In genomic region chr19:44643605-44644390, GRCh38 we compare ENCODE assay signal across 9 cellular contexts. TPM values are rescaled to one million over a fixed set of nuclear protein-coding genes. Genes with fewer than 3 reads are reported as not detected.
DNase-seq lines count a peak whose midpoint lies in the region; ATAC-seq and TF ChIP-seq lines count a peak whose summit lies in the region.
"Had no signal": no experiment of that assay in that cellular context is flagged by ENCODE, and none has a peak within 500 bp of the region (broad histone marks: within the 10 kb centered on the region; RNA-seq: fewer than 3 reads in every experiment).

Gene PVR (plus strand): TSS chr19:44643910. CDS start chr19:44644097, 187 bp downstream.

- H3K27me3 ChIP-seq in left ventricle myocardium inferior (ENCODE audit: low read depth), result no peaks in the 10 kb centered on the region
- H3K27me3 ChIP-seq in ovary, result no peaks in the 10 kb centered on the region
- H3K27me3 ChIP-seq in vagina, result no peaks in the 10 kb centered on the region

- peaks cover under 1% of the 10 kb centered on the region for H3K36me3 ChIP-seq in left ventricle myocardium inferior
- no peaks in the 10 kb centered on the region for H3K36me3 ChIP-seq in ovary
- H3K36me3 ChIP-seq in vagina, result peaks cover 0 to 4% of the 10 kb centered on the region in 2 donors

- H3K27ac ChIP-seq in left ventricle myocardium inferior (replicated peaks) (peak within 1 kb of the TSS; percentile 89), ovary (peak within 1 kb of the TSS; percentile 77 to 84), vagina (peak within 1 kb of the TSS; percentile 79)
- H3K27ac ChIP-seq: KMS-11 had no signal

- H3K4me1 ChIP-seq in left ventricle myocardium inferior, result peaks cover 69% of the 10 kb centered on the region
- H3K4me1 ChIP-seq in ovary (ENCODE audit: insufficient read depth), result peaks cover 5% of the 10 kb centered on the region
- peaks cover 25% of the 10 kb centered on the region for H3K4me1 ChIP-seq in vagina

- no peak for TF ChIP-seq EP300 in ovary (IDR thresholded peaks at IDR 0.05)

- ATAC-seq in HG03442 (IDR thresholded peaks at IDR 0.05; ENCODE audit: unreplicated experiment), result no peak

- intact Hi-C loops in left ventricle myocardium inferior (cut with micrococcal nuclease), result no loop called here
- intact Hi-C loops in ovary (cut with DNase I), result no loop called here
- intact Hi-C loops in vagina (cut with DNase I), result no loop called here

- TF ChIP-seq CTCF in left ventricle myocardium inferior (IDR thresholded peaks at IDR 0.05; ENCODE audit: borderline replicate concordance) (peak; percentile 28), ovary (IDR thresholded peaks at IDR 0.05) (no peak), vagina (IDR thresholded peaks at IDR 0.05) (no peak)

- H3K4me3 ChIP-seq in Jurkat, Clone E6-1 (ENCODE audit: low read length), result peak within 1 kb of the TSS; percentile 64
- peak within 1 kb of the TSS; percentile 91 for H3K4me3 ChIP-seq in left ventricle myocardium inferior
- peak within 1 kb of the TSS; percentile 93 for H3K4me3 ChIP-seq in ovary
- peak within 1 kb of the TSS; percentile 76 to 87 for H3K4me3 ChIP-seq in vagina

- WGBS in ovary, 3 donors, result 0 to 1% (median 1%) methylated on average over 46 to 69 of the region's 69 CpGs

- DNase-seq in COLO829 (ENCODE audit: low spot score), result peak; percentile 84
- peak; percentile 34 for DNase-seq in Jurkat, Clone E6-1 (ENCODE audit: low read depth, low spot score)
- peak; percentile 28 for DNase-seq in SHP77 treated with DMSO at 0.1 percent for 48 hours (lab: John Stamatoyannopoulos, UW)
- DNase-seq in anterior cingulate cortex (lab: John Stamatoyannopoulos, UW), result peak in 52 of 58 donors; percentile 16 to 77 (median 50)
- peak; percentile 78 for DNase-seq in left ventricle myocardium inferior
- peak; percentile 71 to 81 (median 76) for DNase-seq in ovary
- no peak for DNase-seq in vagina (ENCODE audit: extremely low spot score in 2 of 2)

- TF ChIP-seq POLR2A in ovary (IDR thresholded peaks at IDR 0.05) (peak; percentile 66), vagina (IDR thresholded peaks at IDR 0.05) (peak in 1 of 2 donors; percentile 59)

- H3K9me3 ChIP-seq in left ventricle myocardium inferior (replicated peaks) (no peaks in the 10 kb centered on the region), ovary (no peaks in the 10 kb centered on the region), vagina (no peaks in the 10 kb centered on the region)

RNA-seq across cellular contexts. Expression of gene PVR, which starts in this region (rescaled TPM):
- 7.2 TPM for polyA plus RNA-seq in Jurkat, Clone E6-1 (2012; ENCODE audit: insufficient read depth, insufficient read length)
- total RNA-seq in left ventricle myocardium inferior (33.5 TPM), ovary (10 to 100 TPM; 18.8 to 26.6 (median 22.5) TPM), vagina (26.0 TPM)
- polyA plus RNA-seq in ovary, result 10 to 100 TPM; 14.0 to 33.9 TPM

Comparison
In these comparisons a context has a peak if more than half of its experiments do, and no peak if none do; other contexts are left out.
1. DNase-seq: peak in COLO829 (single experiment), Jurkat, Clone E6-1 (single experiment), SHP77 treated with DMSO at 0.1 percent for 48 hours (single experiment), anterior cingulate cortex (52 of 58), left ventricle myocardium inferior (single experiment) and ovary (5 of 5); none in vagina (0 of 2).
2. Peak in every context shown above with its lines, with median percentiles within 50 percentile points of each other: H3K4me3 ChIP-seq and H3K27ac ChIP-seq.